Comparison of ENCODE assay signal across 25 cellular contexts in genomic region chr16:71937868-71938510, GRCh38.
"Had no signal": no experiment of that assay in that cellular context is flagged by ENCODE, and none has a peak within 500 bp of the region (broad histone marks: within the 10 kb centered on the region; RNA-seq: fewer than 3 reads in every experiment).

No MANE protein-coding gene starts in this region.

- H3K27me3 Mint-ChIP-seq: activated CD4-positive, alpha-beta T cell treated with anti-CD3 and anti-CD28 coated beads for 36 hours; brain; central memory CD8-positive, alpha-beta T cell had no signal

- H3K9me3 ChIP-seq: SJCRH30, SK-N-SH had no signal

- H3K36me3 Mint-ChIP-seq: brain had no signal

- ATAC-seq: activated CD4-positive, alpha-beta T cell treated with anti-CD3 and anti-CD28 coated beads for 36 hours; Right ventricle myocardium inferior had no signal

- H3K27ac ChIP-seq: SJCRH30, VCaP had no signal

- H3K4me1 ChIP-seq: SJCRH30 had no signal

- H3K27ac Mint-ChIP-seq: activated CD4-positive, alpha-beta memory T cell treated with anti-CD3 and anti-CD28 coated beads, Interleukin-2, amount 10 ng/mL, durations not matched to agents 7 days and 5 days; brain had no signal

- DNase-seq: activated CD4-positive, alpha-beta memory T cell treated with anti-CD3 and anti-CD28 coated beads, Interleukin-2, amount 10 ng/mL, durations not matched to agents 7 days and 5 days; activated CD4-positive, alpha-beta T cell treated with anti-CD3 and anti-CD28 coated beads for 36 hours; activated CD4-positive, alpha-beta T cell treated with anti-CD3 and anti-CD28 coated beads, Interleukin-2, amount 50 U/mL, for 1 hour; activated naive CD4-positive, alpha-beta T cell treated with anti-CD3 and anti-CD28 coated beads, Interleukin-2, amount 50 U/mL, for 16 hours; activated T-cell treated with anti-CD3 and anti-CD28 coated beads for 4 hours; amniotic stem cell; Karpas-422; MM.1S; NCI-H1105; NCI-H1436; NCI-H1694 treated with DMSO at 0.1 percent for 48 hours; NCI-H2081; NCI-H446 treated with DMSO at 0.1 percent for 48 hours; NCI-H524 treated with DMSO at 0.1 percent for 48 hours; NCI-H748 treated with DMSO at 0.1 percent for 48 hours; NK-92 treated with Interleukin-12 subunit alpha and Interleukin-12 subunit beta, amount 100 ng/mL, for 24 hours; OCI-M1; RPMI8226; SJCRH30; SK-N-SH; T-helper 1 cell had no signal

- H3K9ac ChIP-seq: SK-N-SH had no signal

- H3K4me3 Mint-ChIP-seq: activated CD4-positive, alpha-beta memory T cell treated with anti-CD3 and anti-CD28 coated beads, Interleukin-2, amount 10 ng/mL, durations not matched to agents 7 days and 5 days; activated CD4-positive, alpha-beta T cell treated with anti-CD3 and anti-CD28 coated beads for 36 hours; brain; central memory CD8-positive, alpha-beta T cell had no signal

- H3K9me3 Mint-ChIP-seq: activated CD4-positive, alpha-beta memory T cell treated with anti-CD3 and anti-CD28 coated beads, Interleukin-2, amount 10 ng/mL, durations not matched to agents 7 days and 5 days; brain; central memory CD8-positive, alpha-beta T cell had no signal

- H3K4me1 Mint-ChIP-seq: activated CD4-positive, alpha-beta memory T cell treated with anti-CD3 and anti-CD28 coated beads, Interleukin-2, amount 10 ng/mL, durations not matched to agents 7 days and 5 days; central memory CD8-positive, alpha-beta T cell had no signal

- H3K27me3 ChIP-seq: SJCRH30 had no signal

- H3K4me2 ChIP-seq: SK-N-SH had no signal
